In the genomic region with DNA sequence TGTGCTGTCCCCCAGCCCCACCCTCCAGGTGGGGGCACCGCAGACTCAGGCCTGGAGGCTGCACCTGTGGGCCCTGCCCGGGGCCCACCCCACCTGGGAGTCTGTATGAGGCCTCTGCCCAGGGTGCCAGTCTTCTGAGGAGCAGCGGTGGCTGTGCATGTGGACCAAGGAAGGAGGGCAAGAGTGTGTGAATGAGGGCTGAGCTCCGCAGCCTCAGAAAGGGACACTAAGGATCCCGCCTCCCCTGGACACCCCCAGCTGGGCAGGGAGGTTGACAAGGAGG, we compare ENCODE assay signal across 15 cellular contexts. TPM values are rescaled to one million over a fixed set of nuclear protein-coding genes. Genes with fewer than 3 reads are reported as not detected.
DNase-seq lines count a peak whose midpoint lies in the region; ATAC-seq and TF ChIP-seq lines count a peak whose summit lies in the region.
"Had no signal": no experiment of that assay in that cellular context is flagged by ENCODE, and none has a peak within 500 bp of the region (broad histone marks: within the 10 kb centered on the region; RNA-seq: fewer than 3 reads in every experiment).

No MANE protein-coding gene starts in this region.

- H3K4me1 Mint-ChIP-seq in activated CD8-positive, alpha-beta T cell treated with anti-CD3 and anti-CD28 coated beads, Interleukin-2, amount 10 ng/mL, durations not matched to agents 7 days and 5 days (ENCODE audit: low read depth) = peaks cover 65% of the 10 kb centered on the region
- peaks cover 89% of the 10 kb centered on the region in 2 donors for H3K4me1 Mint-ChIP-seq in immature natural killer cell

- H3K27me3 Mint-ChIP-seq in activated CD8-positive, alpha-beta T cell treated with anti-CD3 and anti-CD28 coated beads, Interleukin-2, amount 10 ng/mL, durations not matched to agents 7 days and 5 days (ENCODE audit: low read depth) = no peaks in the 10 kb centered on the region
- H3K27me3 Mint-ChIP-seq in immature natural killer cell (ENCODE audit: low read depth in 3 of 3) = peaks cover 11 to 29% (median 21%) of the 10 kb centered on the region in 3 donors

- H3K27ac ChIP-seq in suprapubic skin (no peak overlapping the region), substantia nigra (ENCODE audit: low read depth, low read length, poor library complexity, severe bottlenecking) (no peak overlapping the region)
- H3K27ac ChIP-seq: dorsolateral prefrontal cortex, RWPE1 had no signal

- H3K4me3 Mint-ChIP-seq in activated CD8-positive, alpha-beta T cell treated with anti-CD3 and anti-CD28 coated beads, Interleukin-2, amount 10 ng/mL, durations not matched to agents 7 days and 5 days = peak overlapping the region; percentile 91
- peak overlapping the region; percentile 87 to 99 (median 93) for H3K4me3 Mint-ChIP-seq in immature natural killer cell

- H3K27me3 ChIP-seq in suprapubic skin = no peaks in the 10 kb centered on the region
- H3K27me3 ChIP-seq: dorsolateral prefrontal cortex had no signal

- CTCF ChIA-PET in activated CD8-positive, alpha-beta T cell treated with anti-CD3 and anti-CD28 coated beads, Interleukin-2, amount 10 ng/mL, durations not matched to agents 7 days and 5 days (lab: Charles Lee) = interaction anchor here (3.6 to 5.2 kb wide), 2 partner anchors 9 to 37 kb away, joined by 14 to 34 read pairs; no protein-coding TSS in a partner anchor

- H3K27ac Mint-ChIP-seq in activated CD8-positive, alpha-beta T cell treated with anti-CD3 and anti-CD28 coated beads, Interleukin-2, amount 10 ng/mL, durations not matched to agents 7 days and 5 days = peak overlapping the region; percentile 100
- H3K27ac Mint-ChIP-seq in immature natural killer cell = peak overlapping the region; percentile 94 to 99 (median 98)

- H3K9me3 Mint-ChIP-seq in activated CD8-positive, alpha-beta T cell treated with anti-CD3 and anti-CD28 coated beads, Interleukin-2, amount 10 ng/mL, durations not matched to agents 7 days and 5 days (ENCODE audit: insufficient read depth) = peaks cover 7% of the 10 kb centered on the region
- H3K9me3 Mint-ChIP-seq in immature natural killer cell = no peaks in the 10 kb centered on the region

- TF ChIP-seq POLR2A in suprapubic skin (IDR thresholded peaks at IDR 0.05) = no peak

- POLR2A ChIA-PET in activated CD8-positive, alpha-beta T cell treated with anti-CD3 and anti-CD28 coated beads, Interleukin-2, amount 10 ng/mL, durations not matched to agents 7 days and 5 days (lab: Charles Lee) = interaction anchor here (0.8 to 5.5 kb wide), 9 partner anchors 9 to 160 kb away, joined by 3 to 24 read pairs (median 6); no protein-coding TSS in a partner anchor

- ATAC-seq in activated CD8-positive, alpha-beta T cell treated with anti-CD3 and anti-CD28 coated beads, Interleukin-2, amount 10 ng/mL, durations not matched to agents 7 days and 5 days = no peak

- H3K9me3 ChIP-seq in suprapubic skin = no peaks in the 10 kb centered on the region

- peaks cover 6% of the 10 kb centered on the region for H3K4me1 ChIP-seq in suprapubic skin

- TF ChIP-seq CTCF in suprapubic skin (IDR thresholded peaks at IDR 0.05) = no peak

- WGBS in suprapubic skin = 97% methylated on average over 5 of the region's 5 CpGs

- peaks cover 72% of the 10 kb centered on the region for H3K36me3 Mint-ChIP-seq in activated CD8-positive, alpha-beta T cell treated with anti-CD3 and anti-CD28 coated beads, Interleukin-2, amount 10 ng/mL, durations not matched to agents 7 days and 5 days (ENCODE audit: low read depth)
- H3K36me3 Mint-ChIP-seq in immature natural killer cell = peaks cover 0 to 14% (median 3%) of the 10 kb centered on the region in 3 donors

- H3K4me3 ChIP-seq in suprapubic skin = peak overlapping the region; percentile 37

- TF ChIP-seq EP300 in suprapubic skin (IDR thresholded peaks at IDR 0.05) = no peak

- DNase-seq in activated effector memory CD4-positive, alpha-beta T cell treated with anti-CD3 and anti-CD28 coated beads, Interleukin-2, amount 50 U/mL, for 16 hours = peak; percentile 62
- DNase-seq in activated effector memory CD4-positive, alpha-beta T cell treated with Interleukin-2 at 50 U/mL for 16 hours = no peak
- DNase-seq in activated CD8-positive, alpha-beta T cell treated with anti-CD3 and anti-CD28 coated beads, Interleukin-2, amount 10 ng/mL, durations not matched to agents 7 days and 5 days = no peak
- DNase-seq in immature natural killer cell (no peak), suprapubic skin (ENCODE audit: low spot score in 2 of 2) (peak; percentile 40 to 48), NCI-H524 treated with DMSO at 0.1 percent for 48 hours (lab: John Stamatoyannopoulos, UW) (no peak), substantia nigra (lab: John Stamatoyannopoulos, UW) (no peak), NCI-H1417 (lab: John Stamatoyannopoulos, UW) (no peak)
- DNase-seq: dorsolateral prefrontal cortex, HCEC 1CT, Karpas-422, NCI-H1694 treated with DMSO at 0.1 percent for 48 hours, T-helper 9 cell had no signal

- H3K36me3 ChIP-seq in suprapubic skin = no peaks in the 10 kb centered on the region

RNA-seq across cellular contexts. Expression of gene FGD3, which starts 19.1 kb away (rescaled TPM):
- total RNA-seq in activated CD8-positive, alpha-beta T cell treated with anti-CD3 and anti-CD28 coated beads, Interleukin-2, amount 10 ng/mL, durations not matched to agents 7 days and 5 days = 100 to 1,000 TPM; 104 to 107 TPM
- 100 to 1,000 TPM in 1 of 3 donors, 10 to 100 TPM in 2; 46.9 to 137 (median 57.0) TPM for polyA plus RNA-seq in immature natural killer cell
- 1 to 10 TPM; 4.6 to 9.2 (median 6.6) TPM for total RNA-seq in suprapubic skin
- total RNA-seq: osteocyte had no signal

Comparison
In these comparisons a context has a peak if more than half of its experiments do, and no peak if none do; other contexts are left out.
1. DNase-seq: peak in activated effector memory CD4-positive, alpha-beta T cell treated with anti-CD3 and anti-CD28 coated beads, Interleukin-2, amount 50 U/mL, for 16 hours (single experiment) and suprapubic skin (2 of 2); none in activated effector memory CD4-positive, alpha-beta T cell treated with Interleukin-2 at 50 U/mL for 16 hours (single experiment), activated CD8-positive, alpha-beta T cell treated with anti-CD3 and anti-CD28 coated beads, Interleukin-2, amount 10 ng/mL, durations not matched to agents 7 days and 5 days (single experiment), immature natural killer cell (0 of 3), NCI-H524 treated with DMSO at 0.1 percent for 48 hours (single experiment), substantia nigra (0 of 49) and NCI-H1417 (0 of 3).
2. RNA of gene FGD3, which starts 19.1 kb away (total RNA-seq): 104 to 107 TPM in activated CD8-positive, alpha-beta T cell treated with anti-CD3 and anti-CD28 coated beads, Interleukin-2, amount 10 ng/mL, durations not matched to agents 7 days and 5 days; 4.6 to 9.2 TPM in suprapubic skin; every median in the first group is over 10 times any median in the second.